Comparison of ENCODE assay signal across 1 cellular context in the genomic region with DNA sequence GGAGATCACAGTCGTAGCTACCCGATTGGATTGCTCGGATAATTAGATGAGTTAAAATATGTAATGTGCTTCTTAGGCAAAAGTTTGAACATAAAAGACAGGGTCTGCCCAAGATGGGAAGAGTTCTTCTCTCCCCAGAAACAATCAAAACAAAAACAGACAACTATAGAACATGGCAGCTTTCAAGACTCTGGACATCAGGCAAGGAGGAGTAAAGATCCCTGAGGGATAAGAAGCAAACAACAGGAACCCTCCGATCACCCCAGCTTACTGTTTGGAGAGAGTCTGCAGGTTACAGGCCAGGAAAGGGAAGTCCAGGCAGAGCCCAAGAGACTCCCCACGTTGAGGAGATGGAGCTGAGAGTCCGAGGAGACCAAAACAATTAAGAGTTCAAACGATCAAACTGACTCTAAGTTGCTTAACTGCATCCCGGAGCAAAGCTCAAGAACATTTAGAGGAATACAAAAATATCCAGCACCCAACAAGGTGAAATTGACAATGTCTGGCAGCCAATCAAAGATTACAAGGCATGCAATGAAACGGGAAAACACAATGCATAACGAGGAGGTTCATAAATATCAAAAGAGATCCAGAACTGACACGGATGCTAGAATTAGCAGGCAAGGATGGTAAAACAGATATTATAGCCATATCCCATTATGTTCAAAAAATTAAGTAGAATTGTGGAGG.
TF ChIP-seq lines count a peak whose summit lies in the region.

No MANE protein-coding gene starts in this region.

TF ChIP-seq in HepG2, 621 proteins besides CTCF, POLR2A, EP300 and RAD21:
- TF ChIP-seq, protein P1, sequence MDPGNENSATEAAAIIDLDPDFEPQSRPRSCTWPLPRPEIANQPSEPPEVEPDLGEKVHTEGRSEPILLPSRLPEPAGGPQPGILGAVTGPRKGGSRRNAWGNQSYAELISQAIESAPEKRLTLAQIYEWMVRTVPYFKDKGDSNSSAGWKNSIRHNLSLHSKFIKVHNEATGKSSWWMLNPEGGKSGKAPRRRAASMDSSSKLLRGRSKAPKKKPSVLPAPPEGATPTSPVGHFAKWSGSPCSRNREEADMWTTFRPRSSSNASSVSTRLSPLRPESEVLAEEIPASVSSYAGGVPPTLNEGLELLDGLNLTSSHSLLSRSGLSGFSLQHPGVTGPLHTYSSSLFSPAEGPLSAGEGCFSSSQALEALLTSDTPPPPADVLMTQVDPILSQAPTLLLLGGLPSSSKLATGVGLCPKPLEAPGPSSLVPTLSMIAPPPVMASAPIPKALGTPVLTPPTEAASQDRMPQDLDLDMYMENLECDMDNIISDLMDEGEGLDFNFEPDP (CRISPR knock-in tag; conservative IDR thresholded peaks at IDR 0.05): 0 out of 2 replicates have a peak, but pooled peaks have one; percentile 52
- TF ChIP-seq, protein P2, sequence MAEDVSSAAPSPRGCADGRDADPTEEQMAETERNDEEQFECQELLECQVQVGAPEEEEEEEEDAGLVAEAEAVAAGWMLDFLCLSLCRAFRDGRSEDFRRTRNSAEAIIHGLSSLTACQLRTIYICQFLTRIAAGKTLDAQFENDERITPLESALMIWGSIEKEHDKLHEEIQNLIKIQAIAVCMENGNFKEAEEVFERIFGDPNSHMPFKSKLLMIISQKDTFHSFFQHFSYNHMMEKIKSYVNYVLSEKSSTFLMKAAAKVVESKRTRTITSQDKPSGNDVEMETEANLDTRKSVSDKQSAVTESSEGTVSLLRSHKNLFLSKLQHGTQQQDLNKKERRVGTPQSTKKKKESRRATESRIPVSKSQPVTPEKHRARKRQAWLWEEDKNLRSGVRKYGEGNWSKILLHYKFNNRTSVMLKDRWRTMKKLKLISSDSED (CRISPR knock-in tag; IDR thresholded peaks at IDR 0.05): no peak
TF ChIP-seq in HepG2: peak in this region for 1.
